In the genomic region with DNA sequence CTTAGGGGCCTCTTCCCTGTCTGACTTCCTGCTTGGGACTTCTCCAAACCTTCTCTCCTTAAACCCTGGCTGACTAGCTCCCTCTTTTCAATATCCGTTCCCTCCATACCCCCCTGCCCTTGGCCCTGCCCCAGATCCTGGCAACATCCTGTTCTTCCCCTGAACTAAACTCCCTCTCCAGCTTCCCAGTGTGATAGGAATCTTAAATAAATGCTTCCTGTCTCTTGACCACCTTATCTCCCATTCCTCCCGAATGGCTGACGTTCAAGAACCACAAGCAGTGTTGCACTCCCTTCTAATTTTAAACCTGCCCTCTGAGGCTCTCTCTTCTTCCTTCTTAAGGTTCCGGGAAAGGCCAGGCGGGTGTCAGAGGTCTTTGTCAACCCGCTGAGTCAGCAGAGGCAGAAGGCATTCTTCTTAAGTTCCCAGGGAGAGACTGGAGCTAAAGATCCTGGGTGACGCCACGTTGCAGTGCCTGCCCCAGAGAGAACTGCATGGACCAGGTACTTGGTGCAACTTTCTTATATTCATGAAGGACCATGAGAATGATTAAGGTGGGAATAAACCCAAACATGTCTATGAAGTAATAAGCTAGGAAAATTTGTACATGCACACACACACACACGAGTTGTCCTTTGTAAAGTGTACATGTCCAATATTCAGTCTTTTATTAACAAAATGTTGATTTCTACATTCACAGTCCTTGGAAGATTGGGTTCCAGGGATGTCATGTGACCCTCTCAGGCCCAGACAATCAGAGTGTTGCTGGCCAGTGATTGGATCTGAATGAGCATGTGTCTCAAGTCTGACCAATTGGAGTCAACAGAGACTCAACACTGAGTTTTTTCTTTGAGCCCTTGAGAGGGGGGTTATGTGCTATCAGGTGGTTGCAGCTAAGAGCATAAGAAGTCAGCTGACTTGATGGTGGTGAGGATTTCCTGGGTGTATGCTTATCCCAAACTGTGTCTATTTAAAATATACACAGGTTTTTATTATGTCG, we compare ENCODE assay signal across 13 cellular contexts.
DNase-seq lines count a peak whose midpoint lies in the region; ATAC-seq, FAIRE-seq and TF ChIP-seq lines count a peak whose summit lies in the region.
"Had no signal": no experiment of that assay in that cellular context is flagged by ENCODE, and none has a peak within 500 bp of the region (broad histone marks: within the 10 kb centered on the region; RNA-seq: fewer than 3 reads in every experiment).

No MANE protein-coding gene starts in this region.

- H3K4ac ChIP-seq in mesendoderm (ENCODE audit: low read depth, low read length) = no peak overlapping the region

- TF ChIP-seq POLR2A in A549 (IDR thresholded peaks at IDR 0.05; ENCODE audit: low read length) (no peak), NB4 (IDR thresholded peaks at IDR 0.05; ENCODE audit: extremely low read depth, insufficient read length) (no peak)

- 50% methylated on average over 10 of the region's 10 CpGs for WGBS in A549 (ENCODE audit: missing lambda C conversion rate)
- WGBS in mesendoderm (ENCODE audit: extremely low coverage, insufficient coverage, low lambda C conversion rate) = no CpG with 5 or more reads among the region's 10 CpGs

- H3K23ac ChIP-seq in mesendoderm (ENCODE audit: low read length) = no peak overlapping the region

- H3K79me1 ChIP-seq in mesendoderm (ENCODE audit: low read length) = no peaks in the 10 kb centered on the region

- H3K36me3 ChIP-seq in mesendoderm (ENCODE audit: control insufficient read depth, insufficient read depth, low read length) = no peaks in the 10 kb centered on the region

- H3K56ac ChIP-seq in mesendoderm (ENCODE audit: low read length) = no peak overlapping the region

- no peaks in the 10 kb centered on the region for H3K79me2 ChIP-seq in mesendoderm (ENCODE audit: control insufficient read depth, insufficient read depth, low read length)

- no peak overlapping the region for H2BK5ac ChIP-seq in mesendoderm (ENCODE audit: low read length)

- no peak for TF ChIP-seq EP300 in A549 (IDR thresholded peaks at IDR 0.05)

- no peak overlapping the region for H3K4me2 ChIP-seq in A549
- H3K4me2 ChIP-seq in mesendoderm (ENCODE audit: low read length) = no peak overlapping the region

- H3K4me3 ChIP-seq in A549 = no peak overlapping the region
- no peak overlapping the region for H3K4me3 ChIP-seq in NB4 (ENCODE audit: low read depth, low read length)
- H3K4me3 ChIP-seq in fibroblast of the aortic adventitia (ENCODE audit: low read depth, low read length) = no peak overlapping the region
- no peak overlapping the region for H3K4me3 ChIP-seq in mesendoderm (ENCODE audit: low read length)

- DNase-seq in A549 (ENCODE audit: low read depth in 1 of 2, low spot score in 1 of 2) (peak in 1 of 2 experiments; percentile 29), NB4 (ENCODE audit: low read depth) (peak; percentile 7), fibroblast of the aortic adventitia (ENCODE audit: low read depth) (peak; percentile 84), mesendoderm (peak; percentile 63), C1 segment of cervical spinal cord (lab: John Stamatoyannopoulos, UW) (no peak)
- DNase-seq in effector CD8-positive, alpha-beta T cell (lab: John Stamatoyannopoulos, UW) = no peak
- no peak for DNase-seq in effector CD4-positive, alpha-beta T cell
- DNase-seq: activated B cell treated with CpG ODN at 0.5 μM for 24 hours; activated CD8-positive, alpha-beta memory T cell treated with anti-CD3 and anti-CD28 coated beads, Interleukin-2, amount 50 U/mL, for 4 hours; Caco-2; NCI-H1048 had no signal

- H3K27ac ChIP-seq in A549 (no peak overlapping the region), mesendoderm (ENCODE audit: low read depth, low read length) (no peak overlapping the region)
- H3K27ac ChIP-seq: epithelial cell of prostate had no signal

- FAIRE-seq in A549 (lab: Jason Lieb, UNC) = no peak

- H4K8ac ChIP-seq in mesendoderm (ENCODE audit: low read depth, low read length) = no peak overlapping the region

- POLR2A ChIA-PET in A549 (lab: Yijun Ruan, JAX) = no interaction called here

- ATAC-seq in A549 = no peak
- no peak for ATAC-seq in activated CD4-positive, CD25-positive, alpha-beta regulatory T cell treated with anti-CD3 and anti-CD28 coated beads, Interleukin-2, amount 50 U/mL, for 24 hours

- H3K27me3 ChIP-seq in mesendoderm (ENCODE audit: insufficient read depth, low read length, poor library complexity) = no peaks in the 10 kb centered on the region

- H2AK5ac ChIP-seq in mesendoderm (ENCODE audit: low read length) = no peak overlapping the region

- no peak for TF ChIP-seq CTCF in A549 (IDR thresholded peaks at IDR 0.05)
- no peak for TF ChIP-seq CTCF in NB4 (IDR thresholded peaks at IDR 0.05; ENCODE audit: low read depth, low read length)
- no peak for TF ChIP-seq CTCF in fibroblast of the aortic adventitia (IDR thresholded peaks at IDR 0.05; ENCODE audit: insufficient read depth, low read length)

- no peak overlapping the region for H4K5ac ChIP-seq in mesendoderm (ENCODE audit: low read length)

- H3K18ac ChIP-seq in mesendoderm (ENCODE audit: low read length) = peak overlapping the region; percentile 64

- H3K4me1 ChIP-seq in A549 (no peaks in the 10 kb centered on the region), mesendoderm (ENCODE audit: control insufficient read depth, low read depth, low read length) (peaks cover 5% of the 10 kb centered on the region)
- H3K4me1 ChIP-seq: Caco-2 had no signal

- no peak overlapping the region for H2BK15ac ChIP-seq in mesendoderm (replicated peaks; ENCODE audit: low read depth)

- TF ChIP-seq RAD21 in A549 (conservative IDR thresholded peaks at IDR 0.05 in 1 of 2, IDR thresholded peaks at IDR 0.05 in 1 of 2) = no peak

- CTCF ChIA-PET in A549 (lab: Yijun Ruan, JAX) = interaction anchor here (1.1 to 1.9 kb wide), 3 partner anchors 10 to 435 kb away, joined by 3 to 4 read pairs (median 3); no protein-coding TSS in a partner anchor

- H3K9me3 ChIP-seq in A549 = 0 out of 3 replicates have a peak, but pooled peaks cover 3% of the 10 kb centered on the region
- H3K9me3 ChIP-seq: Caco-2 had no signal

- no peak overlapping the region for H3K9ac ChIP-seq in mesendoderm (ENCODE audit: low read length)

- H2BK120ac ChIP-seq in mesendoderm (ENCODE audit: low read depth, low read length) = no peak overlapping the region

TF ChIP-seq in A549, 52 proteins besides CTCF, POLR2A, EP300 and RAD21:
- TF ChIP-seq NR3C1 (IDR thresholded peaks at IDR 0.05) (no peak), MAFK (IDR thresholded peaks at IDR 0.05; ENCODE audit: partially characterized antibody) (peak; percentile 81), HOXB13 (CRISPR knock-in tag; IDR thresholded peaks at IDR 0.05; ENCODE audit: low read depth) (no peak)
- TF ChIP-seq, protein P1, sequence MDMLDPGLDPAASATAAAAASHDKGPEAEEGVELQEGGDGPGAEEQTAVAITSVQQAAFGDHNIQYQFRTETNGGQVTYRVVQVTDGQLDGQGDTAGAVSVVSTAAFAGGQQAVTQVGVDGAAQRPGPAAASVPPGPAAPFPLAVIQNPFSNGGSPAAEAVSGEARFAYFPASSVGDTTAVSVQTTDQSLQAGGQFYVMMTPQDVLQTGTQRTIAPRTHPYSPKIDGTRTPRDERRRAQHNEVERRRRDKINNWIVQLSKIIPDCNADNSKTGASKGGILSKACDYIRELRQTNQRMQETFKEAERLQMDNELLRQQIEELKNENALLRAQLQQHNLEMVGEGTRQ (IDR thresholded peaks at IDR 0.05) = peak; percentile 42; the same call in 1 of the 2 replicates

Comparison
In these comparisons a context has a peak if more than half of its experiments do, and no peak if none do; other contexts are left out.
1. DNase-seq: peak in NB4 (single experiment), fibroblast of the aortic adventitia (single experiment) and mesendoderm (single experiment); none in C1 segment of cervical spinal cord (0 of 14), effector CD8-positive, alpha-beta T cell (single experiment) and effector CD4-positive, alpha-beta T cell (single experiment).